Comparison of ENCODE assay signal across 1 cellular context in the genomic region with DNA sequence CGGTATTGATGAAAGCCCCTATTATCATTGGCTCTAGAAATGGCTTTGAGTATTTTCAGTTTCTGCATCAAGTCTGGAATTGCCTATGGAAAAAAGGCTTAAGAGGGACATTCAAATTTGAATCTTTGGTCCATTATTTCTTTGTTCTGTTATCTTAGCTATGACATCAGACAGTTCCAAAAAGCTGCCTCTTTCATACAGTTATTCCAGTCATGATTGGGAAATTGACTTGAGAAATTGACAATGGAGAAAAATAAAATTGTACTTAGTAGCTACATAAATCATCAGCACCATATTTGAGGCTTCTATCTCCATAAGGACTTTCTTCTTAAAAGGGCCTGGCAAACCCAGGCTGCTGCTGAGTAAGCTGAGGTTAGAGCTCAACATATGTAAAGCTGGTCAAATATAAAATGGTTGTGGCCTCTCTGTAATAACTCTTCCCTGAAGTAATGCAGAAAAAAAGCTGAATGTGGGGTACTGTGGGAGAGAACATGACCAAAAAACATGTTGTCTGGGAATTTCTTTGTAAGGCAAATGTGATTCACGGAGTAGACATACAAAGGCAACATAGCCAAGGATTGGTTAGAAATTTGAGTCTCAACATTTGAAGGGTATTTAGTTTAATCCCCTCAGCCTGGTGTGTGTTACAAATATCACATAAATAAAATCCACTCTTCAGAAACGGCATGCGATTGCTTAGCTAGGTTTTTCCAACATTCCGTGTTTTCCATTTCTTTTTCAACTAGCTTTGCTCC.
TF ChIP-seq lines count a peak whose summit lies in the region.

No MANE protein-coding gene starts in this region.

TF ChIP-seq in WTC11, 78 proteins besides CTCF, POLR2A, EP300 and RAD21 (continued from another document):
- TF ChIP-seq, protein P1, sequence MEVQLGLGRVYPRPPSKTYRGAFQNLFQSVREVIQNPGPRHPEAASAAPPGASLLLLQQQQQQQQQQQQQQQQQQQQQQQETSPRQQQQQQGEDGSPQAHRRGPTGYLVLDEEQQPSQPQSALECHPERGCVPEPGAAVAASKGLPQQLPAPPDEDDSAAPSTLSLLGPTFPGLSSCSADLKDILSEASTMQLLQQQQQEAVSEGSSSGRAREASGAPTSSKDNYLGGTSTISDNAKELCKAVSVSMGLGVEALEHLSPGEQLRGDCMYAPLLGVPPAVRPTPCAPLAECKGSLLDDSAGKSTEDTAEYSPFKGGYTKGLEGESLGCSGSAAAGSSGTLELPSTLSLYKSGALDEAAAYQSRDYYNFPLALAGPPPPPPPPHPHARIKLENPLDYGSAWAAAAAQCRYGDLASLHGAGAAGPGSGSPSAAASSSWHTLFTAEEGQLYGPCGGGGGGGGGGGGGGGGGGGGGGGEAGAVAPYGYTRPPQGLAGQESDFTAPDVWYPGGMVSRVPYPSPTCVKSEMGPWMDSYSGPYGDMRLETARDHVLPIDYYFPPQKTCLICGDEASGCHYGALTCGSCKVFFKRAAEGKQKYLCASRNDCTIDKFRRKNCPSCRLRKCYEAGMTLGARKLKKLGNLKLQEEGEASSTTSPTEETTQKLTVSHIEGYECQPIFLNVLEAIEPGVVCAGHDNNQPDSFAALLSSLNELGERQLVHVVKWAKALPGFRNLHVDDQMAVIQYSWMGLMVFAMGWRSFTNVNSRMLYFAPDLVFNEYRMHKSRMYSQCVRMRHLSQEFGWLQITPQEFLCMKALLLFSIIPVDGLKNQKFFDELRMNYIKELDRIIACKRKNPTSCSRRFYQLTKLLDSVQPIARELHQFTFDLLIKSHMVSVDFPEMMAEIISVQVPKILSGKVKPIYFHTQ (CRISPR knock-in tag; IDR thresholded peaks at IDR 0.05): no peak
- TF ChIP-seq FOXK1 (CRISPR knock-in tag; IDR thresholded peaks at IDR 0.05) (no peak), SMAD3 (CRISPR knock-in tag; IDR thresholded peaks at IDR 0.05; ENCODE audit: borderline replicate concordance) (no peak), ZBTB21 (CRISPR knock-in tag; IDR thresholded peaks at IDR 0.05; ENCODE audit: borderline replicate concordance) (no peak), TP53 (CRISPR knock-in tag; IDR thresholded peaks at IDR 0.05) (no peak), RORB (CRISPR knock-in tag; IDR thresholded peaks at IDR 0.05) (no peak), ZNF138 (CRISPR knock-in tag; conservative IDR thresholded peaks at IDR 0.05) (no peak), CREM (CRISPR knock-in tag; IDR thresholded peaks at IDR 0.05) (no peak), NR2C2 (CRISPR knock-in tag; IDR thresholded peaks at IDR 0.05) (no peak), PRRX2 (CRISPR knock-in tag; IDR thresholded peaks at IDR 0.05) (no peak)
- TF ChIP-seq, protein P2, sequence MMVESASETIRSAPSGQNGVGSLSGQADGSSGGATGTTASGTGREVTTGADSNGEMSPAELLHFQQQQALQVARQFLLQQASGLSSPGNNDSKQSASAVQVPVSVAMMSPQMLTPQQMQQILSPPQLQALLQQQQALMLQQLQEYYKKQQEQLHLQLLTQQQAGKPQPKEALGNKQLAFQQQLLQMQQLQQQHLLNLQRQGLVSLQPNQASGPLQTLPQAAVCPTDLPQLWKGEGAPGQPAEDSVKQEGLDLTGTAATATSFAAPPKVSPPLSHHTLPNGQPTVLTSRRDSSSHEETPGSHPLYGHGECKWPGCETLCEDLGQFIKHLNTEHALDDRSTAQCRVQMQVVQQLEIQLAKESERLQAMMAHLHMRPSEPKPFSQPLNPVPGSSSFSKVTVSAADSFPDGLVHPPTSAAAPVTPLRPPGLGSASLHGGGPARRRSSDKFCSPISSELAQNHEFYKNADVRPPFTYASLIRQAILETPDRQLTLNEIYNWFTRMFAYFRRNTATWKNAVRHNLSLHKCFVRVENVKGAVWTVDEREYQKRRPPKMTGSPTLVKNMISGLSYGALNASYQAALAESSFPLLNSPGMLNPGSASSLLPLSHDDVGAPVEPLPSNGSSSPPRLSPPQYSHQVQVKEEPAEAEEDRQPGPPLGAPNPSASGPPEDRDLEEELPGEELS (CRISPR knock-in tag; IDR thresholded peaks at IDR 0.05): no peak
- TF ChIP-seq, protein P3, sequence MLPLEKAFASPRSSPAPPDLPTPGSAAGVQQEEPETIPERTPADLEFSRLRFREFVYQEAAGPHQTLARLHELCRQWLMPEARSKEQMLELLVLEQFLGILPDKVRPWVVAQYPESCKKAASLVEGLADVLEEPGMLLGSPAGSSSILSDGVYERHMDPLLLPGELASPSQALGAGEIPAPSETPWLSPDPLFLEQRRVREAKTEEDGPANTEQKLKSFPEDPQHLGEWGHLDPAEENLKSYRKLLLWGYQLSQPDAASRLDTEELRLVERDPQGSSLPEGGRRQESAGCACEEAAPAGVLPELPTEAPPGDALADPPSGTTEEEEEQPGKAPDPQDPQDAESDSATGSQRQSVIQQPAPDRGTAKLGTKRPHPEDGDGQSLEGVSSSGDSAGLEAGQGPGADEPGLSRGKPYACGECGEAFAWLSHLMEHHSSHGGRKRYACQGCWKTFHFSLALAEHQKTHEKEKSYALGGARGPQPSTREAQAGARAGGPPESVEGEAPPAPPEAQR (CRISPR knock-in tag; IDR thresholded peaks at IDR 0.05): no peak
- TF ChIP-seq, protein P4, sequence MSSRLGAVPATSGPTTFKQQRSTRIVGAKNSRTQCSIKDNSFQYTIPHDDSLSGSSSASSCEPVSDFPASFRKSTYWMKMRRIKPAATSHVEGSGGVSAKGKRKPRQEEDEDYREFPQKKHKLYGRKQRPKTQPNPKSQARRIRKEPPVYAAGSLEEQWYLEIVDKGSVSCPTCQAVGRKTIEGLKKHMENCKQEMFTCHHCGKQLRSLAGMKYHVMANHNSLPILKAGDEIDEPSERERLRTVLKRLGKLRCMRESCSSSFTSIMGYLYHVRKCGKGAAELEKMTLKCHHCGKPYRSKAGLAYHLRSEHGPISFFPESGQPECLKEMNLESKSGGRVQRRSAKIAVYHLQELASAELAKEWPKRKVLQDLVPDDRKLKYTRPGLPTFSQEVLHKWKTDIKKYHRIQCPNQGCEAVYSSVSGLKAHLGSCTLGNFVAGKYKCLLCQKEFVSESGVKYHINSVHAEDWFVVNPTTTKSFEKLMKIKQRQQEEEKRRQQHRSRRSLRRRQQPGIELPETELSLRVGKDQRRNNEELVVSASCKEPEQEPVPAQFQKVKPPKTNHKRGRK (CRISPR knock-in tag; IDR thresholded peaks at IDR 0.05; ENCODE audit: borderline replicate concordance): no peak
- TF ChIP-seq, protein P5, sequence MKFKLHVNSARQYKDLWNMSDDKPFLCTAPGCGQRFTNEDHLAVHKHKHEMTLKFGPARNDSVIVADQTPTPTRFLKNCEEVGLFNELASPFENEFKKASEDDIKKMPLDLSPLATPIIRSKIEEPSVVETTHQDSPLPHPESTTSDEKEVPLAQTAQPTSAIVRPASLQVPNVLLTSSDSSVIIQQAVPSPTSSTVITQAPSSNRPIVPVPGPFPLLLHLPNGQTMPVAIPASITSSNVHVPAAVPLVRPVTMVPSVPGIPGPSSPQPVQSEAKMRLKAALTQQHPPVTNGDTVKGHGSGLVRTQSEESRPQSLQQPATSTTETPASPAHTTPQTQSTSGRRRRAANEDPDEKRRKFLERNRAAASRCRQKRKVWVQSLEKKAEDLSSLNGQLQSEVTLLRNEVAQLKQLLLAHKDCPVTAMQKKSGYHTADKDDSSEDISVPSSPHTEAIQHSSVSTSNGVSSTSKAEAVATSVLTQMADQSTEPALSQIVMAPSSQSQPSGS (CRISPR knock-in tag; IDR thresholded peaks at IDR 0.05; ENCODE audit: borderline replicate concordance, low read depth): no peak
- TF ChIP-seq, protein P6, sequence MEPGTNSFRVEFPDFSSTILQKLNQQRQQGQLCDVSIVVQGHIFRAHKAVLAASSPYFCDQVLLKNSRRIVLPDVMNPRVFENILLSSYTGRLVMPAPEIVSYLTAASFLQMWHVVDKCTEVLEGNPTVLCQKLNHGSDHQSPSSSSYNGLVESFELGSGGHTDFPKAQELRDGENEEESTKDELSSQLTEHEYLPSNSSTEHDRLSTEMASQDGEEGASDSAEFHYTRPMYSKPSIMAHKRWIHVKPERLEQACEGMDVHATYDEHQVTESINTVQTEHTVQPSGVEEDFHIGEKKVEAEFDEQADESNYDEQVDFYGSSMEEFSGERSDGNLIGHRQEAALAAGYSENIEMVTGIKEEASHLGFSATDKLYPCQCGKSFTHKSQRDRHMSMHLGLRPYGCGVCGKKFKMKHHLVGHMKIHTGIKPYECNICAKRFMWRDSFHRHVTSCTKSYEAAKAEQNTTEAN (CRISPR knock-in tag; IDR thresholded peaks at IDR 0.05): no peak
- TF ChIP-seq, protein P7, sequence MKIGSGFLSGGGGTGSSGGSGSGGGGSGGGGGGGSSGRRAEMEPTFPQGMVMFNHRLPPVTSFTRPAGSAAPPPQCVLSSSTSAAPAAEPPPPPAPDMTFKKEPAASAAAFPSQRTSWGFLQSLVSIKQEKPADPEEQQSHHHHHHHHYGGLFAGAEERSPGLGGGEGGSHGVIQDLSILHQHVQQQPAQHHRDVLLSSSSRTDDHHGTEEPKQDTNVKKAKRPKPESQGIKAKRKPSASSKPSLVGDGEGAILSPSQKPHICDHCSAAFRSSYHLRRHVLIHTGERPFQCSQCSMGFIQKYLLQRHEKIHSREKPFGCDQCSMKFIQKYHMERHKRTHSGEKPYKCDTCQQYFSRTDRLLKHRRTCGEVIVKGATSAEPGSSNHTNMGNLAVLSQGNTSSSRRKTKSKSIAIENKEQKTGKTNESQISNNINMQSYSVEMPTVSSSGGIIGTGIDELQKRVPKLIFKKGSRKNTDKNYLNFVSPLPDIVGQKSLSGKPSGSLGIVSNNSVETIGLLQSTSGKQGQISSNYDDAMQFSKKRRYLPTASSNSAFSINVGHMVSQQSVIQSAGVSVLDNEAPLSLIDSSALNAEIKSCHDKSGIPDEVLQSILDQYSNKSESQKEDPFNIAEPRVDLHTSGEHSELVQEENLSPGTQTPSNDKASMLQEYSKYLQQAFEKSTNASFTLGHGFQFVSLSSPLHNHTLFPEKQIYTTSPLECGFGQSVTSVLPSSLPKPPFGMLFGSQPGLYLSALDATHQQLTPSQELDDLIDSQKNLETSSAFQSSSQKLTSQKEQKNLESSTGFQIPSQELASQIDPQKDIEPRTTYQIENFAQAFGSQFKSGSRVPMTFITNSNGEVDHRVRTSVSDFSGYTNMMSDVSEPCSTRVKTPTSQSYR (CRISPR knock-in tag; IDR thresholded peaks at IDR 0.05): no peak
